In the genomic region with DNA sequence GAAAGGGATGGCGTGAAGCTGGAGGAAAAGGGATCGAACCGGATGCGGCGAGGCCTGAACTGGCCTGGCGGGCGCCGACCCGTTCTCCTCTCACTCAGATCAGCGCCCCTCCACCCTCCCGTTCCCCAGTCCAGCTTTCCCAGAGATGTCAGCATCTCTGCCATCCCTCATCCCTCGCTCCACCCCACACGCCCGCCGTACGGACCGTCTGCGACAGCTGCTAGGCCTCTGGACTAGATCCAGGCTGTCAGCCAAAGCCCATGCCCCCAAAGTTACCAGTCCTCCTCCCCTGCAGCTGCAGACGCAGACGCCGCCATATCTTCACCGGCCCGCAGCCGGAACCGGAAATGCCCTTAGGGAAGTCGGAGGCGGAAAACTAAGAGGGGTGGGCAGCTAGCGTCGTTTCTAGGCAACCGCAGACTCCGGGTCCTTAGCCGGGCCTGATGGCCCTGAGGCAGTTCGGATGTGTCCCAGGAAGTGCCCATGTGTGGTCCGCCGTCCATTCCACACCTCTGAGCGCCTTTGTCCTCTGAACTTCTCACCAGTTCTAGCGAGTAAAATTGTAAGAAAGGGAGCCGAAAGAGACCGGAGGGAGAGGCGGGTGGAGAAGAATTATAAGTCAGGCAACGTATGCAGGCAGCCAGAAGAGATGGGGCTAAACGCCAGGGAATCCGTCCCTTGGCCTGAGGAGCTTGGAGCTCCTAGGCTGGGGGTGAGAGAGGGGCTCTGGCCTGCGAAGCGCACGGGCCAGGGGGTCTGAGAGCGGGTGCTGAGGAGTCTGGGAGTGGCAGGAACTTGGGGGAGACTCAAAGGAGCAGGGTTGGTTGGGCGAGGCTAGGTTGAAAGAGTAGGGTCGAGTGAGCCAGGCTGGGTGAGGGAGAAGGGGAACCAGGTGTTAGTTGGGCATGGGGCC, we compare ENCODE assay signal across 8 cellular contexts. TPM values are rescaled to one million over a fixed set of nuclear protein-coding genes. Genes with fewer than 3 reads are reported as not detected.
A peak's percentile ranks its signal among the peaks of the same experiment; 100 is the strongest.
DNase-seq lines count a peak whose midpoint lies in the region; ATAC-seq and TF ChIP-seq lines count a peak whose summit lies in the region.

A gene with protein sequence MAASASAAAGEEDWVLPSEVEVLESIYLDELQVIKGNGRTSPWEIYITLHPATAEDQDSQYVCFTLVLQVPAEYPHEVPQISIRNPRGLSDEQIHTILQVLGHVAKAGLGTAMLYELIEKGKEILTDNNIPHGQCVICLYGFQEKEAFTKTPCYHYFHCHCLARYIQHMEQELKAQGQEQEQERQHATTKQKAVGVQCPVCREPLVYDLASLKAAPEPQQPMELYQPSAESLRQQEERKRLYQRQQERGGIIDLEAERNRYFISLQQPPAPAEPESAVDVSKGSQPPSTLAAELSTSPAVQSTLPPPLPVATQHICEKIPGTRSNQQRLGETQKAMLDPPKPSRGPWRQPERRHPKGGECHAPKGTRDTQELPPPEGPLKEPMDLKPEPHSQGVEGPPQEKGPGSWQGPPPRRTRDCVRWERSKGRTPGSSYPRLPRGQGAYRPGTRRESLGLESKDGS (minus strand): TSS at position 349 of the 913 bp plus-strand sequence. CDS start 32 bp downstream, at position 317.
A gene with protein sequence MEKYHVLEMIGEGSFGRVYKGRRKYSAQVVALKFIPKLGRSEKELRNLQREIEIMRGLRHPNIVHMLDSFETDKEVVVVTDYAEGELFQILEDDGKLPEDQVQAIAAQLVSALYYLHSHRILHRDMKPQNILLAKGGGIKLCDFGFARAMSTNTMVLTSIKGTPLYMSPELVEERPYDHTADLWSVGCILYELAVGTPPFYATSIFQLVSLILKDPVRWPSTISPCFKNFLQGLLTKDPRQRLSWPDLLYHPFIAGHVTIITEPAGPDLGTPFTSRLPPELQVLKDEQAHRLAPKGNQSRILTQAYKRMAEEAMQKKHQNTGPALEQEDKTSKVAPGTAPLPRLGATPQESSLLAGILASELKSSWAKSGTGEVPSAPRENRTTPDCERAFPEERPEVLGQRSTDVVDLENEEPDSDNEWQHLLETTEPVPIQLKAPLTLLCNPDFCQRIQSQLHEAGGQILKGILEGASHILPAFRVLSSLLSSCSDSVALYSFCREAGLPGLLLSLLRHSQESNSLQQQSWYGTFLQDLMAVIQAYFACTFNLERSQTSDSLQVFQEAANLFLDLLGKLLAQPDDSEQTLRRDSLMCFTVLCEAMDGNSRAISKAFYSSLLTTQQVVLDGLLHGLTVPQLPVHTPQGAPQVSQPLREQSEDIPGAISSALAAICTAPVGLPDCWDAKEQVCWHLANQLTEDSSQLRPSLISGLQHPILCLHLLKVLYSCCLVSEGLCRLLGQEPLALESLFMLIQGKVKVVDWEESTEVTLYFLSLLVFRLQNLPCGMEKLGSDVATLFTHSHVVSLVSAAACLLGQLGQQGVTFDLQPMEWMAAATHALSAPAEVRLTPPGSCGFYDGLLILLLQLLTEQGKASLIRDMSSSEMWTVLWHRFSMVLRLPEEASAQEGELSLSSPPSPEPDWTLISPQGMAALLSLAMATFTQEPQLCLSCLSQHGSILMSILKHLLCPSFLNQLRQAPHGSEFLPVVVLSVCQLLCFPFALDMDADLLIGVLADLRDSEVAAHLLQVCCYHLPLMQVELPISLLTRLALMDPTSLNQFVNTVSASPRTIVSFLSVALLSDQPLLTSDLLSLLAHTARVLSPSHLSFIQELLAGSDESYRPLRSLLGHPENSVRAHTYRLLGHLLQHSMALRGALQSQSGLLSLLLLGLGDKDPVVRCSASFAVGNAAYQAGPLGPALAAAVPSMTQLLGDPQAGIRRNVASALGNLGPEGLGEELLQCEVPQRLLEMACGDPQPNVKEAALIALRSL (N-terminal part only) (plus strand): TSS at position 433 of the 913 bp plus-strand sequence. CDS start 744 bp downstream, outside the sequence.

- H3K9me3 ChIP-seq in mononuclear cell (ENCODE audit: low read depth, low read length): no peaks in the 10 kb centered on the region

- peaks cover 18% of the 10 kb centered on the region for H3K4me1 ChIP-seq in mononuclear cell (ENCODE audit: insufficient read depth, low read length)

- H3K4me3 ChIP-seq in epithelial cell of esophagus (ENCODE audit: low read length) (peak within 1 kb of the TSS; percentile 95), mononuclear cell (ENCODE audit: low read length) (peak within 1 kb of the TSS; percentile 61)

- DNase-seq in DMS 273 (lab: John Stamatoyannopoulos, UW; ENCODE audit: unreplicated experiment) (peak; percentile 97), HuH-7 (ENCODE audit: low spot score) (peak; percentile 86), OCI-M2 (lab: John Stamatoyannopoulos, UW; ENCODE audit: unreplicated experiment) (peak; percentile 31), activated T-cell treated with anti-CD3 and anti-CD28 coated beads for 24 hours (ENCODE audit: low read depth) (peak; percentile 76), epithelial cell of esophagus (ENCODE audit: low read depth) (peak; percentile 80)
- peak; percentile 47 to 71 for DNase-seq in stimulated activated CD8-positive, alpha-beta memory T cell treated with anti-CD3 and anti-CD28 coated beads, Interleukin-4, amount 100 ng/mL, for 1 hour (ENCODE audit: low read depth in 2 of 2, low spot score in 1 of 2)

- TF ChIP-seq CTCF in epithelial cell of esophagus (IDR thresholded peaks at IDR 0.05; ENCODE audit: insufficient read depth, low read depth, low read length, missing control alignments): no peak

- no peaks in the 10 kb centered on the region for H3K27me3 ChIP-seq in mononuclear cell (ENCODE audit: insufficient read depth, low read length)

- peak; percentile 98 for ATAC-seq in GM21515 (IDR thresholded peaks at IDR 0.05; ENCODE audit: unreplicated experiment)

RNA-seq across cellular contexts. Expression of the first gene that starts in this region (rescaled TPM):
- 21.1 TPM for total RNA-seq in mononuclear cell

RNA-seq across cellular contexts. Expression of the second gene that starts in this region (rescaled TPM):
- 2.0 TPM for total RNA-seq in mononuclear cell

Comparison
In these comparisons a context has a peak if more than half of its experiments do, and no peak if none do; other contexts are left out.
1. Peak in every context shown above with its lines: DNase-seq, ATAC-seq and H3K4me3 ChIP-seq.
2. DNase-seq: peak in every context shown above with its lines; median percentile 97 in DMS 273; 86 in HuH-7; 80 in epithelial cell of esophagus; 76 in activated T-cell treated with anti-CD3 and anti-CD28 coated beads for 24 hours; 59 in stimulated activated CD8-positive, alpha-beta memory T cell treated with anti-CD3 and anti-CD28 coated beads, Interleukin-4, amount 100 ng/mL, for 1 hour; 31 in OCI-M2.